ENCODE assay signal across 24 cellular contexts in genomic region chr17:56723471-56723870, GRCh38.
"Had no signal": no experiment of that assay in that cellular context is flagged by ENCODE, and none has a peak within 500 bp of the region (broad histone marks: within the 10 kb centered on the region; RNA-seq: fewer than 3 reads in every experiment).

No MANE protein-coding gene starts in this region.

- H3K27me3 Mint-ChIP-seq: activated CD8-positive, alpha-beta T cell treated with anti-CD3 and anti-CD28 coated beads for 36 hours; activated naive CD8-positive, alpha-beta T cell treated with anti-CD3 and anti-CD28 coated beads for 36 hours had no signal

- H3K27me3 ChIP-seq: pancreas, upper lobe of left lung had no signal

- H3K36me3 Mint-ChIP-seq: activated naive CD8-positive, alpha-beta T cell treated with anti-CD3 and anti-CD28 coated beads for 36 hours; naive thymus-derived CD8-positive, alpha-beta T cell had no signal

- H3K9me3 ChIP-seq: pancreas, prostate gland, thoracic aorta, upper lobe of left lung had no signal

- H3K27ac Mint-ChIP-seq: activated B cell treated with CpG ODN at 0.5 μM for 24 hours; activated CD8-positive, alpha-beta T cell treated with anti-CD3 and anti-CD28 coated beads for 36 hours; activated naive CD8-positive, alpha-beta T cell treated with anti-CD3 and anti-CD28 coated beads for 36 hours; activated T-helper 2 cell treated with anti-CD3 and anti-CD28 coated beads, Interferon-gamma antibody, Interleukin-2, Interleukin-4, amounts not matched to agents 10 μg/mL and 5 μg/mL and 100 μg/mL, durations not matched to agents 14 hours and 24 hours and 36 hours; effector memory CD8-positive, alpha-beta T cell; T-helper 2 cell treated with Interferon-gamma antibody and Interleukin-4, amounts not matched to agents 5 μg/mL and 100 μg/mL, for 36 hours had no signal

- H3K4me1 ChIP-seq: pancreas, prostate gland, upper lobe of left lung had no signal

- H3K4me3 Mint-ChIP-seq: activated B cell treated with CpG ODN at 0.5 μM for 24 hours; activated CD8-positive, alpha-beta T cell treated with anti-CD3 and anti-CD28 coated beads for 36 hours; activated naive CD8-positive, alpha-beta T cell treated with anti-CD3 and anti-CD28 coated beads for 36 hours; activated T-cell treated with anti-CD3 and anti-CD28 coated beads, Interleukin-2, amount 50 U/mL, for 4 hours; effector memory CD8-positive, alpha-beta T cell; naive thymus-derived CD8-positive, alpha-beta T cell; neural crest cell; T-helper 2 cell treated with Interferon-gamma antibody and Interleukin-4, amounts not matched to agents 5 μg/mL and 100 μg/mL, for 36 hours had no signal

- H3K9me3 Mint-ChIP-seq: activated B cell treated with CpG ODN at 0.5 μM for 24 hours; activated CD8-positive, alpha-beta T cell treated with anti-CD3 and anti-CD28 coated beads for 36 hours; activated naive CD8-positive, alpha-beta T cell treated with anti-CD3 and anti-CD28 coated beads for 36 hours; activated T-cell treated with anti-CD3 and anti-CD28 coated beads, Interleukin-2, amount 50 U/mL, for 4 hours; activated T-helper 2 cell treated with anti-CD3 and anti-CD28 coated beads, Interferon-gamma antibody, Interleukin-2, Interleukin-4, amounts not matched to agents 10 μg/mL and 5 μg/mL and 100 μg/mL, durations not matched to agents 14 hours and 24 hours and 36 hours; effector memory CD8-positive, alpha-beta T cell; naive thymus-derived CD8-positive, alpha-beta T cell; neural crest cell; T-helper 2 cell treated with Interferon-gamma antibody and Interleukin-4, amounts not matched to agents 5 μg/mL and 100 μg/mL, for 36 hours had no signal

- H3K4me3 ChIP-seq: pancreas, prostate gland, skin epidermis, thoracic aorta, upper lobe of left lung had no signal

- H3K36me3 ChIP-seq: brain microvascular endothelial cell, pancreas, prostate gland, thoracic aorta, upper lobe of left lung had no signal

- H3K4me1 Mint-ChIP-seq: activated B cell treated with CpG ODN at 0.5 μM for 24 hours; activated naive CD8-positive, alpha-beta T cell treated with anti-CD3 and anti-CD28 coated beads for 36 hours; naive thymus-derived CD8-positive, alpha-beta T cell; neural crest cell had no signal

- DNase-seq: activated B cell treated with CpG ODN at 0.5 μM for 24 hours; activated CD4-positive, alpha-beta T cell treated with anti-CD3 and anti-CD28 coated beads, Interleukin-2, amount 50 U/mL, for 1 hour; activated CD8-positive, alpha-beta T cell treated with anti-CD3 and anti-CD28 coated beads for 36 hours; activated naive CD8-positive, alpha-beta T cell treated with anti-CD3 and anti-CD28 coated beads for 36 hours; activated T-cell treated with anti-CD3 and anti-CD28 coated beads, Interleukin-2, amount 50 U/mL, for 4 hours; brain microvascular endothelial cell; cortex of kidney; effector memory CD8-positive, alpha-beta T cell; erythroblast; hippocampal formation; naive thymus-derived CD8-positive, alpha-beta T cell; pancreas; retina; stimulated activated CD4-positive, alpha-beta T cell treated with anti-CD3 and anti-CD28 coated beads, Interleukin-12 subunit alpha, Interleukin-12 subunit beta, amount 100 ng/mL, for 4 hours; stimulated activated CD4-positive, alpha-beta T cell treated with anti-CD3 and anti-CD28 coated beads, Interleukin-4, amount 100 ng/mL, for 1 hour; stimulated activated naive CD8-positive, alpha-beta T cell treated with anti-CD3 and anti-CD28 coated beads, Interleukin-15, Interleukin-2, amounts not matched to agents 100 U/mL and 50 U/mL, for 24 hours; upper lobe of left lung had no signal

- ATAC-seq: activated CD8-positive, alpha-beta T cell treated with anti-CD3 and anti-CD28 coated beads for 36 hours; activated T-cell treated with anti-CD3 and anti-CD28 coated beads, Interleukin-2, amount 50 U/mL, for 4 hours; effector memory CD8-positive, alpha-beta T cell; naive thymus-derived CD8-positive, alpha-beta T cell; pancreas; sciatic nerve; stimulated activated naive CD8-positive, alpha-beta T cell treated with anti-CD3 and anti-CD28 coated beads, Interleukin-15, Interleukin-2, amounts not matched to agents 100 U/mL and 50 U/mL, for 24 hours had no signal

- H3K27ac ChIP-seq: brain microvascular endothelial cell, pancreas, prostate gland, skin epidermis, thoracic aorta, upper lobe of left lung had no signal
